Comparison of ENCODE assay signal across 8 cellular contexts in the genomic region with DNA sequence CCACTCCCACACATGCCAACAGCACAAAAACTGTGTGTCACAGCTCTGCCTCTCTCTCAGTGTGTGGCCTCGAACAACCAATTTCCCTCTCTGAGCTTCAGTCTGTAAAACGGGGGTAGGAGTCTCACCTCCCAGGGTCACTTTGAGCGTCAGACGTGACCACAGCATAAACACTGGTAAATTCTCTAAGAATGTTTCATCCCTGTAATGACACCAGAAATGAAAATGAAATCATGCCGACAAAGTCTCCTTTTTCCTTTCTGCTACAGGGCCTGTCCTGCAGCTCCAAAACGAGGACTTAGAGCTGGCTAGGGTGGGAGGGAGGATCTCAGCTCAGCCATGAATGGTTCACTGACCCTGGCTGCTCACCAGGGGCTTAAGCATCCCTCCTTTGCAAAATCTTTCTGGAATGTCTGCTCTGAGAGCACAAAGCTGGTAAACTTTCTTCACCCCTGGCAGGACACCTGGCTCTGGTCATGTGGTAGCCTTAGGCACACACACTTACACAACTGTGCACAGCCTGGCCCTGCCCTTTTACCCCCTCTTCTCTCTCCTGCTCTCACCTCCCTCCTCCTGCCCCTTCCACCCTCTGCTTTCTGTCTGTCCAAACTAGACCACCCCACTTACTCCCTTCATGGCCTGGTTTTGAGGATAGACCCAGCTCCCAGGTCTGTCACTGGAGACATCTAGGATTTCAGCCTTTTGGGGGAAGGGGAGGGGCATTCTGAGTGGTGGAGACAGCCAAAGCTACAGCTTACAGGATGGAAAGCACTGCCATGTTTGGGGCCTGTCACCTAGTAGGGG. TPM values are rescaled to one million over a fixed set of nuclear protein-coding genes. Genes with fewer than 3 reads are reported as not detected.
DNase-seq lines count a peak whose midpoint lies in the region; ATAC-seq and TF ChIP-seq lines count a peak whose summit lies in the region.

No MANE protein-coding gene starts in this region.

- peak overlapping the region; percentile 89 for H3K27ac ChIP-seq in RWPE1

- H3K4me3 ChIP-seq in fibroblast of pulmonary artery (replicated peaks; ENCODE audit: low read depth, low read length) (no peak overlapping the region), retinal pigment epithelial cell (ENCODE audit: low read length) (no peak overlapping the region)

- POLR2A ChIA-PET in RWPE1 (lab: Yijun Ruan, JAX; ENCODE audit: low non-redundant PET): interaction anchor here (0.6 kb wide), 1 partner anchor 90 kb away, joined by 4 read pairs; a partner anchor contains a TSS

- peak; percentile 48 for DNase-seq in DMS53 treated with DMSO at 0.1 percent for 48 hours (lab: John Stamatoyannopoulos, UW; ENCODE audit: unreplicated experiment)
- no peak for DNase-seq in RWPE1 (ENCODE audit: low spot score)
- peak; percentile 79 for DNase-seq in fibroblast of pulmonary artery (ENCODE audit: low read depth)
- peak; percentile 85 for DNase-seq in retinal pigment epithelial cell (ENCODE audit: low read depth)
- no peak for DNase-seq in KG1 (lab: John Stamatoyannopoulos, UW)
- DNase-seq in omental fat pad (ENCODE audit: low spot score): no peak
- DNase-seq in activated gamma-delta T cell treated with Interleukin-2 at 50 U/mL for 16 hours: no peak

- CTCF ChIA-PET in RWPE1 (lab: Yijun Ruan, JAX): no interaction called here

- no peak for TF ChIP-seq CTCF in RWPE1 (conservative IDR thresholded peaks at IDR 0.05; ENCODE audit: low read depth)
- no peak for TF ChIP-seq CTCF in fibroblast of pulmonary artery (IDR thresholded peaks at IDR 0.05; ENCODE audit: low read length, missing control alignments)
- TF ChIP-seq CTCF in retinal pigment epithelial cell (conservative IDR thresholded peaks at IDR 0.05; ENCODE audit: low read depth, low read length): no peak
- no peak for TF ChIP-seq CTCF in omental fat pad (IDR thresholded peaks at IDR 0.05)

- ATAC-seq in omental fat pad (ENCODE audit: low FRiP score) (no peak), GM18858 (IDR thresholded peaks at IDR 0.05; ENCODE audit: unreplicated experiment) (no peak)

RNA-seq across cellular contexts. Expression of a gene that starts 12.3 kb away (rescaled TPM):
- total RNA-seq in omental fat pad: 100 to 1,000 TPM; 153 to 281 (median 161) TPM

Comparison
In these comparisons a context has a peak if more than half of its experiments do, and no peak if none do; other contexts are left out.
1. DNase-seq: peak in DMS53 treated with DMSO at 0.1 percent for 48 hours (single experiment), fibroblast of pulmonary artery (single experiment) and retinal pigment epithelial cell (single experiment); none in RWPE1 (single experiment), KG1 (single experiment), omental fat pad (single experiment) and activated gamma-delta T cell treated with Interleukin-2 at 50 U/mL for 16 hours (single experiment).